12 cellular contexts compared by ENCODE assay signal in the genomic region with DNA sequence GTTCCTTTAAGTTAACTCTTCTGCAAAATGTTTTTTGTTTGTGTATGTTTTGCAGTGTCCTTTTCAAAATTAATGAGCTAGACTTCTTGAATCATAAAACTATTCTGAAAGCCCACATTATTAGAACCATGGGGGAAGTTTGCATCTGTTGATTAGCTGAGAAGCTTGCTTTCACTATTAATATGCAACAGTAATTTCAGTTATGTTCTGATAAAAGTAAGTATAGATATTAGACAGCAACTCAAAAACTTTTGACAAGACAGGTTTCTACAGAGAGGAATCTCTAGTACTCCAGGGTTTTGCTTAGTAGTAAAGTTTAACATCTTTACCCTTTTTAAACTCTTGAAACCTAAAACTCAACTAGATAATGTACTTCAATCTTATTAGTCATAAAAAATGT.
DNase-seq lines count a peak whose midpoint lies in the region; ATAC-seq lines count a peak whose summit lies in the region.
"Had no signal": no experiment of that assay in that cellular context is flagged by ENCODE, and none has a peak within 500 bp of the region (broad histone marks: within the 10 kb centered on the region; RNA-seq: fewer than 3 reads in every experiment).

No MANE protein-coding gene starts in this region.

- no peak overlapping the region for H3K27ac ChIP-seq in CD8-positive, alpha-beta memory T cell (ENCODE audit: low read depth, low read length)
- H3K27ac ChIP-seq: BLaER1 had no signal

- H3K4me3 Mint-ChIP-seq in CD8-positive, alpha-beta memory T cell: peak overlapping the region; percentile 46 to 82 (median 73)

- H3K4me3 ChIP-seq in CD8-positive, alpha-beta memory T cell (ENCODE audit: low read length): no peak overlapping the region
- H3K4me3 ChIP-seq: BLaER1 had no signal

- H3K27me3 ChIP-seq in CD8-positive, alpha-beta memory T cell (ENCODE audit: insufficient read depth, low read length, poor library complexity, severe bottlenecking): no peaks in the 10 kb centered on the region
- H3K27me3 ChIP-seq: BLaER1 had no signal

- no peak for DNase-seq in CD8-positive, alpha-beta memory T cell
- DNase-seq in GF-D8 (lab: John Stamatoyannopoulos, UW): no peak
- DNase-seq in left ventricle myocardium superior: no peak
- no peak for DNase-seq in RKO (ENCODE audit: low spot score)
- DNase-seq in stimulated activated CD4-positive, alpha-beta T cell treated with anti-CD3 and anti-CD28 coated beads, Interleukin-1b, Interleukin-23, amount 100 ng/mL, for 48 hours: no peak
- DNase-seq: aorta, KBM-7 had no signal

- peaks cover 6 to 40% (median 25%) of the 10 kb centered on the region in 3 donors for H3K36me3 Mint-ChIP-seq in CD8-positive, alpha-beta memory T cell

- H3K27me3 Mint-ChIP-seq in CD8-positive, alpha-beta memory T cell: no peaks in the 10 kb centered on the region

- CTCF ChIA-PET in CD8-positive, alpha-beta memory T cell (lab: Charles Lee): interaction anchor here (1.1 to 4.9 kb wide), 4 partner anchors 9 to 329 kb away, joined by 3 to 38 read pairs (median 6); a partner anchor contains a TSS

- H3K9me3 Mint-ChIP-seq in CD8-positive, alpha-beta memory T cell: peaks cover 0 to 23% (median 7%) of the 10 kb centered on the region in 5 donors

- no peaks in the 10 kb centered on the region for H3K9me3 ChIP-seq in CD8-positive, alpha-beta memory T cell (ENCODE audit: low read length)
- H3K9me3 ChIP-seq: BLaER1 had no signal

- peak overlapping the region; percentile 74 to 100 (median 95) for H3K27ac Mint-ChIP-seq in CD8-positive, alpha-beta memory T cell

- peak; percentile 61 for ATAC-seq in GM19023 (IDR thresholded peaks at IDR 0.05; ENCODE audit: unreplicated experiment)
- peak; percentile 75 for ATAC-seq in HG02759 (IDR thresholded peaks at IDR 0.05; ENCODE audit: unreplicated experiment)
- peak; percentile 76 for ATAC-seq in HG03558 (IDR thresholded peaks at IDR 0.05; ENCODE audit: extremely low read depth, unreplicated experiment)
- no peak for ATAC-seq in left ventricle myocardium superior
- ATAC-seq: left lobe of liver had no signal

- POLR2A ChIA-PET in CD8-positive, alpha-beta memory T cell (lab: Charles Lee): interaction anchor here (0.7 to 2.6 kb wide), 5 partner anchors 12 to 162 kb away, joined by 3 to 14 read pairs (median 4); no protein-coding TSS in a partner anchor

- H3K4me1 ChIP-seq in CD8-positive, alpha-beta memory T cell (ENCODE audit: insufficient read depth, low read length): peaks cover 69% of the 10 kb centered on the region

- intact Hi-C loops in left ventricle myocardium superior (cut with micrococcal nuclease): no loop called here

- peaks cover 74 to 90% (median 87%) of the 10 kb centered on the region in 3 donors for H3K4me1 Mint-ChIP-seq in CD8-positive, alpha-beta memory T cell

- H3K36me3 ChIP-seq in CD8-positive, alpha-beta memory T cell (ENCODE audit: insufficient read depth, low read length): no peaks in the 10 kb centered on the region
- H3K36me3 ChIP-seq: BLaER1 had no signal
